ENCODE assay signal across 1 cellular context in the genomic region with DNA sequence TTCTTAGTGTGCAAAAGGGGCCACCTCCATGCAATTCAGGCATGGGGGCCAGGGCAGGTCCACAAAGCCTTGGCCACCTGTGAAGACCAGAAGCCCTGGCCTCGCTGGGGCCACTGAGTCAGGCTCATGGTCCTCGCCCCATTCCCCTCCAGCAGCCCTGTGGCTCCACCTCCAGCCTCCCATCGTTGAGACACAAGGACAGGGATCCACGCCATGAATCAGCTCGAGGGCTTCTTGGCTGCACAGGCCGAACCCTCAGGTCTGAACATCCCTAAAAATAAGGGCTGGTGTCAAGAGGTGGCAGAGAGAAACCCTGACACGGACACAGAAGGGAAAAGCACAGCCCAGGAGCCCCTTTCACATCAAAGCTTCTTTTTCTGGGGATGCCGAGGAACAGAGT.
TF ChIP-seq lines count a peak whose summit lies in the region.

No MANE protein-coding gene starts in this region.

TF ChIP-seq in K562, 482 proteins besides CTCF, POLR2A, EP300 and RAD21 (continued from another document):
- TF ChIP-seq, protein P1, sequence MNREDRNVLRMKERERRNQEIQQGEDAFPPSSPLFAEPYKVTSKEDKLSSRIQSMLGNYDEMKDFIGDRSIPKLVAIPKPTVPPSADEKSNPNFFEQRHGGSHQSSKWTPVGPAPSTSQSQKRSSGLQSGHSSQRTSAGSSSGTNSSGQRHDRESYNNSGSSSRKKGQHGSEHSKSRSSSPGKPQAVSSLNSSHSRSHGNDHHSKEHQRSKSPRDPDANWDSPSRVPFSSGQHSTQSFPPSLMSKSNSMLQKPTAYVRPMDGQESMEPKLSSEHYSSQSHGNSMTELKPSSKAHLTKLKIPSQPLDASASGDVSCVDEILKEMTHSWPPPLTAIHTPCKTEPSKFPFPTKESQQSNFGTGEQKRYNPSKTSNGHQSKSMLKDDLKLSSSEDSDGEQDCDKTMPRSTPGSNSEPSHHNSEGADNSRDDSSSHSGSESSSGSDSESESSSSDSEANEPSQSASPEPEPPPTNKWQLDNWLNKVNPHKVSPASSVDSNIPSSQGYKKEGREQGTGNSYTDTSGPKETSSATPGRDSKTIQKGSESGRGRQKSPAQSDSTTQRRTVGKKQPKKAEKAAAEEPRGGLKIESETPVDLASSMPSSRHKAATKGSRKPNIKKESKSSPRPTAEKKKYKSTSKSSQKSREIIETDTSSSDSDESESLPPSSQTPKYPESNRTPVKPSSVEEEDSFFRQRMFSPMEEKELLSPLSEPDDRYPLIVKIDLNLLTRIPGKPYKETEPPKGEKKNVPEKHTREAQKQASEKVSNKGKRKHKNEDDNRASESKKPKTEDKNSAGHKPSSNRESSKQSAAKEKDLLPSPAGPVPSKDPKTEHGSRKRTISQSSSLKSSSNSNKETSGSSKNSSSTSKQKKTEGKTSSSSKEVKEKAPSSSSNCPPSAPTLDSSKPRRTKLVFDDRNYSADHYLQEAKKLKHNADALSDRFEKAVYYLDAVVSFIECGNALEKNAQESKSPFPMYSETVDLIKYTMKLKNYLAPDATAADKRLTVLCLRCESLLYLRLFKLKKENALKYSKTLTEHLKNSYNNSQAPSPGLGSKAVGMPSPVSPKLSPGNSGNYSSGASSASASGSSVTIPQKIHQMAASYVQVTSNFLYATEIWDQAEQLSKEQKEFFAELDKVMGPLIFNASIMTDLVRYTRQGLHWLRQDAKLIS (CRISPR knock-in tag; IDR thresholded peaks at IDR 0.05): no peak
- TF ChIP-seq JUNB (CRISPR knock-in tag; conservative IDR thresholded peaks at IDR 0.05) (no peak), TEAD2 (tag; IDR thresholded peaks at IDR 0.05) (no peak), ELF2 (CRISPR knock-in tag; IDR thresholded peaks at IDR 0.05) (no peak), MYNN (IDR thresholded peaks at IDR 0.05) (no peak), MYNN (CRISPR knock-in tag; IDR thresholded peaks at IDR 0.05) (no peak), ZNF217 (CRISPR knock-in tag; IDR thresholded peaks at IDR 0.05) (no peak), ZNF780A (CRISPR knock-in tag; IDR thresholded peaks at IDR 0.05) (no peak), ARHGAP35 (IDR thresholded peaks at IDR 0.05; ENCODE audit: partially characterized antibody) (no peak)
- TF ChIP-seq, protein P2, sequence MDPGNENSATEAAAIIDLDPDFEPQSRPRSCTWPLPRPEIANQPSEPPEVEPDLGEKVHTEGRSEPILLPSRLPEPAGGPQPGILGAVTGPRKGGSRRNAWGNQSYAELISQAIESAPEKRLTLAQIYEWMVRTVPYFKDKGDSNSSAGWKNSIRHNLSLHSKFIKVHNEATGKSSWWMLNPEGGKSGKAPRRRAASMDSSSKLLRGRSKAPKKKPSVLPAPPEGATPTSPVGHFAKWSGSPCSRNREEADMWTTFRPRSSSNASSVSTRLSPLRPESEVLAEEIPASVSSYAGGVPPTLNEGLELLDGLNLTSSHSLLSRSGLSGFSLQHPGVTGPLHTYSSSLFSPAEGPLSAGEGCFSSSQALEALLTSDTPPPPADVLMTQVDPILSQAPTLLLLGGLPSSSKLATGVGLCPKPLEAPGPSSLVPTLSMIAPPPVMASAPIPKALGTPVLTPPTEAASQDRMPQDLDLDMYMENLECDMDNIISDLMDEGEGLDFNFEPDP (CRISPR knock-in tag; IDR thresholded peaks at IDR 0.05): no peak
- TF ChIP-seq, protein P3, sequence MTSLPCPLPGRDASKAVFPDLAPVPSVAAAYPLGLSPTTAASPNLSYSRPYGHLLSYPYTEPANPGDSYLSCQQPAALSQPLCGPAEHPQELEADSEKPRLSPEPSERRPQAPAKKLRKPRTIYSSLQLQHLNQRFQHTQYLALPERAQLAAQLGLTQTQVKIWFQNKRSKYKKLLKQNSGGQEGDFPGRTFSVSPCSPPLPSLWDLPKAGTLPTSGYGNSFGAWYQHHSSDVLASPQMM (CRISPR knock-in tag; IDR thresholded peaks at IDR 0.05): no peak
- TF ChIP-seq, protein P4, sequence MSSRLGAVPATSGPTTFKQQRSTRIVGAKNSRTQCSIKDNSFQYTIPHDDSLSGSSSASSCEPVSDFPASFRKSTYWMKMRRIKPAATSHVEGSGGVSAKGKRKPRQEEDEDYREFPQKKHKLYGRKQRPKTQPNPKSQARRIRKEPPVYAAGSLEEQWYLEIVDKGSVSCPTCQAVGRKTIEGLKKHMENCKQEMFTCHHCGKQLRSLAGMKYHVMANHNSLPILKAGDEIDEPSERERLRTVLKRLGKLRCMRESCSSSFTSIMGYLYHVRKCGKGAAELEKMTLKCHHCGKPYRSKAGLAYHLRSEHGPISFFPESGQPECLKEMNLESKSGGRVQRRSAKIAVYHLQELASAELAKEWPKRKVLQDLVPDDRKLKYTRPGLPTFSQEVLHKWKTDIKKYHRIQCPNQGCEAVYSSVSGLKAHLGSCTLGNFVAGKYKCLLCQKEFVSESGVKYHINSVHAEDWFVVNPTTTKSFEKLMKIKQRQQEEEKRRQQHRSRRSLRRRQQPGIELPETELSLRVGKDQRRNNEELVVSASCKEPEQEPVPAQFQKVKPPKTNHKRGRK (tag; IDR thresholded peaks at IDR 0.05): no peak
- TF ChIP-seq, protein P5, sequence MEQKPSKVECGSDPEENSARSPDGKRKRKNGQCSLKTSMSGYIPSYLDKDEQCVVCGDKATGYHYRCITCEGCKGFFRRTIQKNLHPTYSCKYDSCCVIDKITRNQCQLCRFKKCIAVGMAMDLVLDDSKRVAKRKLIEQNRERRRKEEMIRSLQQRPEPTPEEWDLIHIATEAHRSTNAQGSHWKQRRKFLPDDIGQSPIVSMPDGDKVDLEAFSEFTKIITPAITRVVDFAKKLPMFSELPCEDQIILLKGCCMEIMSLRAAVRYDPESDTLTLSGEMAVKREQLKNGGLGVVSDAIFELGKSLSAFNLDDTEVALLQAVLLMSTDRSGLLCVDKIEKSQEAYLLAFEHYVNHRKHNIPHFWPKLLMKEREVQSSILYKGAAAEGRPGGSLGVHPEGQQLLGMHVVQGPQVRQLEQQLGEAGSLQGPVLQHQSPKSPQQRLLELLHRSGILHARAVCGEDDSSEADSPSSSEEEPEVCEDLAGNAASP (IDR thresholded peaks at IDR 0.05): no peak
